In the genomic region with DNA sequence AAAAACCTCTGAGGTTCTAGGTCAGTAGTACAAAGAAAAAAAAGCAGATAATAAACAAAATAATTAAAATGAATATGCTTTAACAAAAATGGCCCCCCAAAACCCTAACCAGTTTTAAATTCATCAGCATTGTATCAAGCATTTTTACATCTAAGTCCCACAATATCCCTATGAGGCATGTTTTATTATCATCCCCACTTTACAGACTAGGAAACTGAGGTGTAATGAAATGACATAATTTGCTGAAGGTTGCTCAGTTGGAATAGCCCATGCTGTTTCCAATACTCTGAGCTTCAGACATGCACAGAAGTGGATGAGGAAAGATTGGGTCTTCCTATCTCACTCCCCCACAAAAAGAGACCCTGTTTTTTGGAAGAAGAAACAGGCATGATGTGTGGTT, we compare ENCODE assay signal across 19 cellular contexts.
DNase-seq lines count a peak whose midpoint lies in the region; ATAC-seq and TF ChIP-seq lines count a peak whose summit lies in the region.
"Had no signal": no experiment of that assay in that cellular context is flagged by ENCODE, and none has a peak within 500 bp of the region (broad histone marks: within the 10 kb centered on the region; RNA-seq: fewer than 3 reads in every experiment).

No MANE protein-coding gene starts in this region.

- H3K4me2 ChIP-seq in HCT116 (ENCODE audit: low read length), result peak overlapping the region; percentile 63; the same call in 1 of the 2 replicates
- H3K4me2 ChIP-seq: BLaER1 had no signal

- DNase-seq in natural killer cell, result no peak
- DNase-seq in natural killer cell treated with Interleukin-12 subunit alpha and Interleukin-12 subunit beta and Interleukin-15 and Interleukin-18, amount 100 ng/mL, for 72 hours (ENCODE audit: low spot score), result no peak
- no peak for DNase-seq in HCT116 (ENCODE audit: low read depth, low spot score)
- no peak for DNase-seq in effector memory CD8-positive, alpha-beta T cell
- DNase-seq in stimulated activated CD4-positive, alpha-beta T cell treated with anti-CD3 and anti-CD28 coated beads, Interleukin-12 subunit alpha, Interleukin-12 subunit beta, amount 100 ng/mL, for 4 hours, result no peak
- DNase-seq: Caco-2; CD4-positive, CD25-positive, alpha-beta regulatory T cell; CD8-positive, alpha-beta T cell; DMS153; DMS79; EL; GDM1; GM23248; H7; HCEC 1CT had no signal

- no peak overlapping the region for H2AFZ ChIP-seq in HCT116 (ENCODE audit: low read depth, low read length, poor library complexity, severe bottlenecking)
- H2AFZ ChIP-seq: GM23248 had no signal

- POLR2A ChIA-PET in HCT116 (lab: Charles Lee), result interaction anchor here (1.1 kb wide), 1 partner anchor 9 kb away, joined by 3 read pairs; no protein-coding TSS in a partner anchor

- no peak for TF ChIP-seq CTCF in natural killer cell (IDR thresholded peaks at IDR 0.05)
- TF ChIP-seq CTCF in HCT116 (IDR thresholded peaks at IDR 0.05 in 2 of 3, conservative IDR thresholded peaks at IDR 0.05 in 1 of 3; ENCODE audit: borderline replicate concordance in 1 of 3, insufficient read depth in 1 of 3, low read depth in 2 of 3, low read length in 2 of 3), result no peak

- H3K36me3 ChIP-seq in HCT116 (ENCODE audit: control insufficient read depth in 1 of 2, insufficient read depth in 2 of 2, low read length in 2 of 2), result no peaks in the 10 kb centered on the region
- H3K36me3 ChIP-seq: BLaER1 had no signal

- BruUV-seq in HCT116 (replicated peaks; lab: Mats Ljungman, UMichigan), result no TSS peak

- H3K9ac ChIP-seq in HCT116 (ENCODE audit: low read length), result peak overlapping the region; percentile 51
- H3K9ac ChIP-seq: BLaER1, GM23248 had no signal

- no peaks in the 10 kb centered on the region for H3K36me3 Mint-ChIP-seq in natural killer cell
- H3K36me3 Mint-ChIP-seq in natural killer cell treated with Interleukin-12 subunit alpha and Interleukin-12 subunit beta and Interleukin-15 and Interleukin-18, amount 100 ng/mL, for 72 hours, result no peaks in the 10 kb centered on the region
- peaks cover 52% of the 10 kb centered on the region for H3K36me3 Mint-ChIP-seq in effector memory CD8-positive, alpha-beta T cell (ENCODE audit: insufficient read depth)

- H4K20me1 ChIP-seq in HCT116 (ENCODE audit: insufficient read depth), result no peaks in the 10 kb centered on the region
- H4K20me1 ChIP-seq: BLaER1 had no signal

- no peak overlapping the region for H3K4me3 Mint-ChIP-seq in natural killer cell
- H3K4me3 Mint-ChIP-seq in natural killer cell treated with Interleukin-12 subunit alpha and Interleukin-12 subunit beta and Interleukin-15 and Interleukin-18, amount 100 ng/mL, for 72 hours, result no peak overlapping the region
- no peak overlapping the region for H3K4me3 Mint-ChIP-seq in effector memory CD8-positive, alpha-beta T cell
- H3K4me3 Mint-ChIP-seq: B cell; CD8-positive, alpha-beta T cell had no signal

- no peaks in the 10 kb centered on the region for H3K27me3 Mint-ChIP-seq in natural killer cell (ENCODE audit: low read depth in 2 of 2)
- H3K27me3 Mint-ChIP-seq in natural killer cell treated with Interleukin-12 subunit alpha and Interleukin-12 subunit beta and Interleukin-15 and Interleukin-18, amount 100 ng/mL, for 72 hours, result no peaks in the 10 kb centered on the region
- no peaks in the 10 kb centered on the region for H3K27me3 Mint-ChIP-seq in effector memory CD8-positive, alpha-beta T cell
- H3K27me3 Mint-ChIP-seq: CD4-positive, CD25-positive, alpha-beta regulatory T cell had no signal

- peak overlapping the region; percentile 74; the same call in 1 of the 2 replicates for H3K27ac ChIP-seq in HCT116 (ENCODE audit: low read depth, low read length)
- H3K27ac ChIP-seq: BLaER1, C4-2B, GM23248 had no signal

- no peak for TF ChIP-seq POLR2A in HCT116 (IDR thresholded peaks at IDR 0.05; ENCODE audit: borderline replicate concordance, extremely low read depth, insufficient read depth, insufficient read length)

- no peaks in the 10 kb centered on the region for H3K9me3 ChIP-seq in HCT116 (ENCODE audit: control insufficient read depth in 1 of 2, insufficient read depth in 1 of 2, low read depth in 1 of 2, low read length in 2 of 2)
- H3K9me3 ChIP-seq: BLaER1, Caco-2 had no signal

- RAD21 ChIA-PET in HCT116 (lab: Charles Lee; ENCODE audit: low non-redundant PET in 1 of 2, low total read pairs in 2 of 2, uncharacterized antibody in 2 of 2, unreplicated experiment in 2 of 2), result no interaction called here

- no peaks in the 10 kb centered on the region for H3K79me2 ChIP-seq in HCT116 (ENCODE audit: insufficient read depth, low read length)

- no peak for TF ChIP-seq RAD21 in HCT116 (IDR thresholded peaks at IDR 0.05; ENCODE audit: low read depth)

- H3K27me3 ChIP-seq in HCT116 (ENCODE audit: insufficient read depth, low read length), result no peaks in the 10 kb centered on the region
- H3K27me3 ChIP-seq: BLaER1 had no signal

- CTCF ChIA-PET in HCT116 (lab: Charles Lee), result interaction anchor here (1.0 kb wide), 1 partner anchor 169 kb away, joined by 3 read pairs; no protein-coding TSS in a partner anchor

- no peak overlapping the region for H3K4me3 ChIP-seq in HCT116 (replicated peaks in 1 of 2; ENCODE audit: low read depth in 1 of 2, low read length in 2 of 2)
- H3K4me3 ChIP-seq: BLaER1, GM23248 had no signal

- H3K27ac Mint-ChIP-seq in natural killer cell, result peak overlapping the region; percentile 34 to 51
- no peak overlapping the region for H3K27ac Mint-ChIP-seq in natural killer cell treated with Interleukin-12 subunit alpha and Interleukin-12 subunit beta and Interleukin-15 and Interleukin-18, amount 100 ng/mL, for 72 hours
- H3K27ac Mint-ChIP-seq in effector memory CD8-positive, alpha-beta T cell, result peak overlapping the region; percentile 35 to 49
- H3K27ac Mint-ChIP-seq: B cell had no signal

- no peaks in the 10 kb centered on the region for H3K9me3 Mint-ChIP-seq in natural killer cell
- no peaks in the 10 kb centered on the region for H3K9me3 Mint-ChIP-seq in natural killer cell treated with Interleukin-12 subunit alpha and Interleukin-12 subunit beta and Interleukin-15 and Interleukin-18, amount 100 ng/mL, for 72 hours
- no peaks in the 10 kb centered on the region for H3K9me3 Mint-ChIP-seq in effector memory CD8-positive, alpha-beta T cell
- H3K9me3 Mint-ChIP-seq: CD4-positive, CD25-positive, alpha-beta regulatory T cell; CD8-positive, alpha-beta T cell had no signal

- ATAC-seq in natural killer cell (no peak), HCT116 (no peak), GM18909 (IDR thresholded peaks at IDR 0.05; ENCODE audit: poor library complexity, unreplicated experiment) (no peak)
- no peak for ATAC-seq in natural killer cell treated with Interleukin-12 subunit alpha and Interleukin-12 subunit beta and Interleukin-15 and Interleukin-18, amount 100 ng/mL, for 72 hours
- ATAC-seq in effector memory CD8-positive, alpha-beta T cell (replicated peaks), result no peak
- ATAC-seq: CD8-positive, alpha-beta T cell had no signal

- H3K4me1 Mint-ChIP-seq in natural killer cell, result peaks cover 53 to 60% of the 10 kb centered on the region in 2 donors
- peaks cover 24 to 30% of the 10 kb centered on the region in 2 donors for H3K4me1 Mint-ChIP-seq in natural killer cell treated with Interleukin-12 subunit alpha and Interleukin-12 subunit beta and Interleukin-15 and Interleukin-18, amount 100 ng/mL, for 72 hours (ENCODE audit: low read depth in 2 of 2)
- H3K4me1 Mint-ChIP-seq in effector memory CD8-positive, alpha-beta T cell (ENCODE audit: low read depth in 2 of 2), result peaks cover 31 to 37% of the 10 kb centered on the region in 2 donors

- no peaks in the 10 kb centered on the region for H3K9me2 ChIP-seq in HCT116 (ENCODE audit: insufficient read depth)

- intact Hi-C loops in natural killer cell (cut with micrococcal nuclease) (no loop called here), HCT116 (cut with micrococcal nuclease) (no loop called here)

- H3K4me1 ChIP-seq in HCT116 (ENCODE audit: control insufficient read depth in 1 of 2, insufficient read depth in 2 of 2, low read length in 2 of 2), result peaks cover 32 to 82% of the 10 kb centered on the region in 2 experiments
- H3K4me1 ChIP-seq: BLaER1 had no signal

TF ChIP-seq in HCT116, 20 proteins besides CTCF, POLR2A, EP300 and RAD21:
- no peak for TF ChIP-seq TCF7L2 (IDR thresholded peaks at IDR 0.05; ENCODE audit: borderline replicate concordance, extremely low read depth, insufficient read depth, insufficient read length)
- TF ChIP-seq POLR2AphosphoS5 (IDR thresholded peaks at IDR 0.05; ENCODE audit: low read depth, low read length), result no peak

Comparison
In these comparisons a context has a peak if more than half of its experiments do, and no peak if none do; other contexts are left out.
1. H3K27ac Mint-ChIP-seq: peak in natural killer cell (2 of 2) and effector memory CD8-positive, alpha-beta T cell (2 of 2); none in natural killer cell treated with Interleukin-12 subunit alpha and Interleukin-12 subunit beta and Interleukin-15 and Interleukin-18, amount 100 ng/mL, for 72 hours (0 of 2).